ENCODE assay signal across 15 cellular contexts in genomic region chr15:57134877-57135276, GRCh38.
DNase-seq lines count a peak whose midpoint lies in the region; ATAC-seq and TF ChIP-seq lines count a peak whose summit lies in the region.
"Had no signal": no experiment of that assay in that cellular context is flagged by ENCODE, and none has a peak within 500 bp of the region (broad histone marks: within the 10 kb centered on the region; RNA-seq: fewer than 3 reads in every experiment).

No MANE protein-coding gene starts in this region.

- no peak overlapping the region for H3K9ac ChIP-seq in mesenchymal stem cell (ENCODE audit: low read length)

- no peak overlapping the region for H3K4me2 ChIP-seq in mesenchymal stem cell (ENCODE audit: low read length, poor library complexity, severe bottlenecking)
- H3K4me2 ChIP-seq: smooth muscle cell had no signal

- H4K91ac ChIP-seq in mesenchymal stem cell (ENCODE audit: low read length): no peak overlapping the region

- H3K9me3 Mint-ChIP-seq in natural killer cell: no peaks in the 10 kb centered on the region
- H3K9me3 Mint-ChIP-seq in natural killer cell treated with Interleukin-12 subunit alpha and Interleukin-12 subunit beta and Interleukin-15 and Interleukin-18, amount 100 ng/mL, for 72 hours: no peaks in the 10 kb centered on the region
- H3K9me3 Mint-ChIP-seq: activated naive CD8-positive, alpha-beta T cell treated with anti-CD3 and anti-CD28 coated beads for 36 hours; central memory CD8-positive, alpha-beta T cell had no signal

- no peak overlapping the region for H2AFZ ChIP-seq in mesenchymal stem cell (ENCODE audit: low read depth, low read length)

- no peaks in the 10 kb centered on the region for H3K36me3 ChIP-seq in mesenchymal stem cell (ENCODE audit: control insufficient read depth in 1 of 2, insufficient read depth in 2 of 2, low read depth in 1 of 2, low read length in 2 of 2)
- H3K36me3 ChIP-seq: esophagus muscularis mucosa, lower lobe of right lung, Peyer's patch had no signal

- no peak overlapping the region for H2AK5ac ChIP-seq in mesenchymal stem cell (ENCODE audit: low read length, severe bottlenecking)

- no peak overlapping the region for H3K4ac ChIP-seq in mesenchymal stem cell (ENCODE audit: low read depth in 1 of 2, low read length in 2 of 2)

- H2BK5ac ChIP-seq in mesenchymal stem cell (ENCODE audit: low read depth, low read length, poor library complexity, severe bottlenecking): no peak overlapping the region

- H3K27me3 Mint-ChIP-seq in natural killer cell (ENCODE audit: low read depth in 2 of 2): no peaks in the 10 kb centered on the region
- H3K27me3 Mint-ChIP-seq in natural killer cell treated with Interleukin-12 subunit alpha and Interleukin-12 subunit beta and Interleukin-15 and Interleukin-18, amount 100 ng/mL, for 72 hours: no peaks in the 10 kb centered on the region
- H3K27me3 Mint-ChIP-seq: activated naive CD8-positive, alpha-beta T cell treated with anti-CD3 and anti-CD28 coated beads for 36 hours; central memory CD8-positive, alpha-beta T cell had no signal

- H3K4me3 Mint-ChIP-seq in natural killer cell: peak overlapping the region; percentile 11
- H3K4me3 Mint-ChIP-seq in natural killer cell treated with Interleukin-12 subunit alpha and Interleukin-12 subunit beta and Interleukin-15 and Interleukin-18, amount 100 ng/mL, for 72 hours: no peak overlapping the region
- H3K4me3 Mint-ChIP-seq: activated naive CD8-positive, alpha-beta T cell treated with anti-CD3 and anti-CD28 coated beads for 36 hours; central memory CD8-positive, alpha-beta T cell had no signal

- H3K14ac ChIP-seq in mesenchymal stem cell (ENCODE audit: low read length in 2 of 2): no peak overlapping the region

- intact Hi-C loops in natural killer cell (cut with micrococcal nuclease): no loop called here

- no peaks in the 10 kb centered on the region for H3K9me3 ChIP-seq in mesenchymal stem cell (ENCODE audit: control insufficient read depth, low read length)
- H3K9me3 ChIP-seq: esophagus muscularis mucosa, lower lobe of right lung, Peyer's patch had no signal

- H3K4me3 ChIP-seq in mesenchymal stem cell (ENCODE audit: insufficient read depth in 1 of 2, low read depth in 1 of 2, low read length in 2 of 2): no peak overlapping the region
- H3K4me3 ChIP-seq: esophagus muscularis mucosa, lower lobe of right lung, Peyer's patch, smooth muscle cell had no signal

- peaks cover 43 to 44% of the 10 kb centered on the region in 2 donors for H3K4me1 Mint-ChIP-seq in natural killer cell
- peaks cover 28 to 35% of the 10 kb centered on the region in 2 donors for H3K4me1 Mint-ChIP-seq in natural killer cell treated with Interleukin-12 subunit alpha and Interleukin-12 subunit beta and Interleukin-15 and Interleukin-18, amount 100 ng/mL, for 72 hours (ENCODE audit: low read depth in 2 of 2)

- no peak overlapping the region for H3K27ac Mint-ChIP-seq in natural killer cell
- no peak overlapping the region for H3K27ac Mint-ChIP-seq in natural killer cell treated with Interleukin-12 subunit alpha and Interleukin-12 subunit beta and Interleukin-15 and Interleukin-18, amount 100 ng/mL, for 72 hours
- H3K27ac Mint-ChIP-seq: activated naive CD8-positive, alpha-beta T cell treated with anti-CD3 and anti-CD28 coated beads for 36 hours had no signal

- peaks cover 9% of the 10 kb centered on the region for H3K79me1 ChIP-seq in mesenchymal stem cell (replicated peaks; ENCODE audit: low read length, poor library complexity, severe bottlenecking)

- H3K27ac ChIP-seq in mesenchymal stem cell (ENCODE audit: low read length, poor library complexity, severe bottlenecking): no peak overlapping the region
- H3K27ac ChIP-seq: esophagus muscularis mucosa, lower lobe of right lung, Peyer's patch had no signal

- ATAC-seq in natural killer cell (no peak), GM19467 (IDR thresholded peaks at IDR 0.05; ENCODE audit: unreplicated experiment) (no peak)
- no peak for ATAC-seq in natural killer cell treated with Interleukin-12 subunit alpha and Interleukin-12 subunit beta and Interleukin-15 and Interleukin-18, amount 100 ng/mL, for 72 hours
- ATAC-seq: lower lobe of right lung had no signal

- H3K36me3 Mint-ChIP-seq in natural killer cell: no peaks in the 10 kb centered on the region
- H3K36me3 Mint-ChIP-seq in natural killer cell treated with Interleukin-12 subunit alpha and Interleukin-12 subunit beta and Interleukin-15 and Interleukin-18, amount 100 ng/mL, for 72 hours: peaks cover 4% of the 10 kb centered on the region

- no peak overlapping the region for H3K18ac ChIP-seq in mesenchymal stem cell (ENCODE audit: low read depth in 1 of 2, low read length in 2 of 2)

- H2BK15ac ChIP-seq in mesenchymal stem cell (ENCODE audit: low read depth, poor library complexity, severe bottlenecking): no peak overlapping the region

- H3K27me3 ChIP-seq in mesenchymal stem cell (ENCODE audit: control insufficient read depth in 1 of 2, insufficient read depth in 1 of 2, low read length in 2 of 2): no peaks in the 10 kb centered on the region
- H3K27me3 ChIP-seq: esophagus muscularis mucosa, Peyer's patch had no signal

- H3K4me1 ChIP-seq in mesenchymal stem cell (ENCODE audit: control insufficient read depth, insufficient read depth, low read depth, low read length): peaks cover 3% of the 10 kb centered on the region
- H3K4me1 ChIP-seq: Peyer's patch had no signal

- H3K23ac ChIP-seq in mesenchymal stem cell (ENCODE audit: low read length in 2 of 2): no peak overlapping the region

- TF ChIP-seq CTCF in natural killer cell (IDR thresholded peaks at IDR 0.05) (no peak), GM20000 (IDR thresholded peaks at IDR 0.05; ENCODE audit: extremely low read depth, missing control alignments) (no peak)

- no peak overlapping the region for H4K8ac ChIP-seq in mesenchymal stem cell (ENCODE audit: low read length)

- no peak overlapping the region for H2BK12ac ChIP-seq in mesenchymal stem cell (ENCODE audit: low read length in 2 of 2)

- DNase-seq in natural killer cell: no peak
- DNase-seq in natural killer cell treated with Interleukin-12 subunit alpha and Interleukin-12 subunit beta and Interleukin-15 and Interleukin-18, amount 100 ng/mL, for 72 hours (ENCODE audit: low spot score): no peak
- peak; percentile 41 for DNase-seq in RPMI7951 (ENCODE audit: low read depth)
- peak; percentile 70 for DNase-seq in foreskin melanocyte
- DNase-seq in HK-2 (ENCODE audit: unreplicated experiment): no peak
- no peak for DNase-seq in GM20000 (ENCODE audit: low spot score)
- no peak for DNase-seq in mesenchymal stem cell
- DNase-seq: activated CD4-positive, CD25-positive, alpha-beta regulatory T cell treated with anti-CD3 and anti-CD28 coated beads, Interleukin-2, amount 50 U/mL, for 72 hours; activated naive CD8-positive, alpha-beta T cell treated with anti-CD3 and anti-CD28 coated beads for 36 hours; lower lobe of right lung; Peyer's patch had no signal

- no peak overlapping the region for H2BK120ac ChIP-seq in mesenchymal stem cell (ENCODE audit: low read depth, low read length)

Comparison
In these comparisons a context has a peak if more than half of its experiments do, and no peak if none do; other contexts are left out.
1. DNase-seq: peak in RPMI7951 (single experiment) and foreskin melanocyte (single experiment); none in natural killer cell (single experiment), natural killer cell treated with Interleukin-12 subunit alpha and Interleukin-12 subunit beta and Interleukin-15 and Interleukin-18, amount 100 ng/mL, for 72 hours (single experiment), HK-2 (single experiment), GM20000 (single experiment) and mesenchymal stem cell (single experiment).